In genomic region chr12:45969084-45969483, GRCh38 we compare ENCODE assay signal across 1 cellular context.
TF ChIP-seq lines count a peak whose summit lies in the region.

No MANE protein-coding gene starts in this region.

TF ChIP-seq in IMR-90, 13 proteins besides CTCF, POLR2A, EP300 and RAD21 (continued from another document):
- TF ChIP-seq FOS (IDR thresholded peaks at IDR 0.05; ENCODE audit: low read depth, low read length), result no peak
- no peak for TF ChIP-seq SMC3 (IDR thresholded peaks at IDR 0.05; ENCODE audit: low read depth, low read length)
- no peak for TF ChIP-seq USF2 (IDR thresholded peaks at IDR 0.05; ENCODE audit: low read depth, low read length)
- no peak for TF ChIP-seq RFX5 (IDR thresholded peaks at IDR 0.05; ENCODE audit: low read depth, low read length)
- TF ChIP-seq MXI1 (IDR thresholded peaks at IDR 0.05; ENCODE audit: borderline replicate concordance, low read depth, low read length), result no peak
- TF ChIP-seq CEBPB (IDR thresholded peaks at IDR 0.05; ENCODE audit: low read depth, low read length), result no peak
- no peak for TF ChIP-seq MAFK (IDR thresholded peaks at IDR 0.05; ENCODE audit: low read depth, low read length)
- no peak for TF ChIP-seq CHD1 (IDR thresholded peaks at IDR 0.05; ENCODE audit: low read depth, low read length)
- no peak for TF ChIP-seq ELK1 (IDR thresholded peaks at IDR 0.05; ENCODE audit: borderline replicate concordance, low read depth, low read length)
- no peak for TF ChIP-seq NFE2L2 (IDR thresholded peaks at IDR 0.05; ENCODE audit: low read depth, low read length)
TF ChIP-seq in IMR-90: peak in this region for 0.
